8 cellular contexts compared by ENCODE assay signal in genomic region chr17:18184143-18185007, GRCh38.
DNase-seq lines count a peak whose midpoint lies in the region; ATAC-seq and TF ChIP-seq lines count a peak whose summit lies in the region.

No MANE protein-coding gene starts in this region.

- DNase-seq in NB4 (ENCODE audit: low read depth) (peak; percentile 75), activated T-cell treated with anti-CD3 and anti-CD28 coated beads for 24 hours (ENCODE audit: low read depth) (peak; percentile 57), epithelial cell of prostate (ENCODE audit: low read depth, low spot score) (no peak)
- peak; percentile 57 to 70 for DNase-seq in stimulated activated CD8-positive, alpha-beta memory T cell treated with anti-CD3 and anti-CD28 coated beads, Interleukin-7, amount 100 ng/mL, for 4 hours (ENCODE audit: low read depth in 2 of 2)

- TF ChIP-seq POLR2A in NB4 (IDR thresholded peaks at IDR 0.05; ENCODE audit: extremely low read depth, insufficient read length) = no peak

- H3K4me3 ChIP-seq in ACC112 (ENCODE audit: low read depth, low read length) = peak overlapping the region; percentile 99
- peak overlapping the region; percentile 83 for H3K4me3 ChIP-seq in NB4 (ENCODE audit: low read depth, low read length)
- peak overlapping the region; percentile 82 to 88 for H3K4me3 ChIP-seq in muscle layer of duodenum (ENCODE audit: low read depth in 1 of 2, low read length in 2 of 2)

- H3K79me2 ChIP-seq in ACC112 (ENCODE audit: control insufficient read depth, insufficient read depth, low read length, unreplicated experiment) = peaks cover 56% of the 10 kb centered on the region

- H3K36me3 ChIP-seq in ACC112 (ENCODE audit: insufficient read depth, low read length) (peaks cover 2% of the 10 kb centered on the region; the same call in 1 of the 2 replicates), muscle layer of duodenum (ENCODE audit: control insufficient read depth in 1 of 2, insufficient read depth in 2 of 2, low read length in 2 of 2) (peaks cover 0 to 29% of the 10 kb centered on the region in 2 donors)

- ATAC-seq in GM21360 (IDR thresholded peaks at IDR 0.05; ENCODE audit: unreplicated experiment) = peak; percentile 7
- ATAC-seq in GM19455 (IDR thresholded peaks at IDR 0.05; ENCODE audit: unreplicated experiment) = no peak

- H3K27me3 ChIP-seq in ACC112 (ENCODE audit: insufficient read depth, low read length) (no peaks in the 10 kb centered on the region), muscle layer of duodenum (ENCODE audit: low read depth, low read length) (no peaks in the 10 kb centered on the region)

- H3K27ac ChIP-seq in ACC112 (ENCODE audit: low read depth, low read length) = peak overlapping the region; percentile 96
- H3K27ac ChIP-seq in epithelial cell of prostate = peak overlapping the region; percentile 97
- H3K27ac ChIP-seq in muscle layer of duodenum (ENCODE audit: low read length) = peak overlapping the region; percentile 78

- H3K9me3 ChIP-seq in muscle layer of duodenum (ENCODE audit: control insufficient read depth in 1 of 2, low read length in 2 of 2) = no peaks in the 10 kb centered on the region

- no peak overlapping the region for H2AFZ ChIP-seq in ACC112 (ENCODE audit: low read length, unreplicated experiment)

- no peak for TF ChIP-seq CTCF in NB4 (IDR thresholded peaks at IDR 0.05; ENCODE audit: low read depth, low read length)

- H3K4me1 ChIP-seq in ACC112 (ENCODE audit: control insufficient read depth, insufficient read depth, low read length, unreplicated experiment) (peaks cover 46% of the 10 kb centered on the region), muscle layer of duodenum (ENCODE audit: control insufficient read depth in 1 of 2, insufficient read depth in 2 of 2, low read length in 2 of 2) (peaks cover 7 to 52% of the 10 kb centered on the region in 2 donors)
